ENCODE assay signal across 1 cellular context in genomic region chr1:41312991-41313645, GRCh38.
TF ChIP-seq lines count a peak whose summit lies in the region.

No MANE protein-coding gene starts in this region.

TF ChIP-seq in K562, 482 proteins besides CTCF, POLR2A, EP300 and RAD21 (continued from another document):
- TF ChIP-seq, protein P1, sequence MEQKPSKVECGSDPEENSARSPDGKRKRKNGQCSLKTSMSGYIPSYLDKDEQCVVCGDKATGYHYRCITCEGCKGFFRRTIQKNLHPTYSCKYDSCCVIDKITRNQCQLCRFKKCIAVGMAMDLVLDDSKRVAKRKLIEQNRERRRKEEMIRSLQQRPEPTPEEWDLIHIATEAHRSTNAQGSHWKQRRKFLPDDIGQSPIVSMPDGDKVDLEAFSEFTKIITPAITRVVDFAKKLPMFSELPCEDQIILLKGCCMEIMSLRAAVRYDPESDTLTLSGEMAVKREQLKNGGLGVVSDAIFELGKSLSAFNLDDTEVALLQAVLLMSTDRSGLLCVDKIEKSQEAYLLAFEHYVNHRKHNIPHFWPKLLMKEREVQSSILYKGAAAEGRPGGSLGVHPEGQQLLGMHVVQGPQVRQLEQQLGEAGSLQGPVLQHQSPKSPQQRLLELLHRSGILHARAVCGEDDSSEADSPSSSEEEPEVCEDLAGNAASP (IDR thresholded peaks at IDR 0.05) = no peak
- TF ChIP-seq RB1 (IDR thresholded peaks at IDR 0.05; ENCODE audit: low read depth) (no peak), FOXO4 (CRISPR knock-in tag; IDR thresholded peaks at IDR 0.05) (no peak), ZFP30 (CRISPR knock-in tag; IDR thresholded peaks at IDR 0.05; ENCODE audit: borderline replicate concordance) (no peak), HNRNPH1 (optimal IDR thresholded peaks at IDR 0.05; ENCODE audit: low read depth, low read length) (no peak), SETDB1 (IDR thresholded peaks at IDR 0.05; ENCODE audit: low read length) (no peak), JUNB (CRISPR knock-in tag; conservative IDR thresholded peaks at IDR 0.05) (no peak), EGR1 (conservative IDR thresholded peaks at IDR 0.05) (no peak), ETV6 (IDR thresholded peaks at IDR 0.05; ENCODE audit: borderline replicate concordance in 1 of 2, low read depth in 2 of 2, low read length in 1 of 2) (no peak), ETV6 (CRISPR knock-in tag; IDR thresholded peaks at IDR 0.05; ENCODE audit: borderline replicate concordance) (no peak)
- TF ChIP-seq, protein P2, sequence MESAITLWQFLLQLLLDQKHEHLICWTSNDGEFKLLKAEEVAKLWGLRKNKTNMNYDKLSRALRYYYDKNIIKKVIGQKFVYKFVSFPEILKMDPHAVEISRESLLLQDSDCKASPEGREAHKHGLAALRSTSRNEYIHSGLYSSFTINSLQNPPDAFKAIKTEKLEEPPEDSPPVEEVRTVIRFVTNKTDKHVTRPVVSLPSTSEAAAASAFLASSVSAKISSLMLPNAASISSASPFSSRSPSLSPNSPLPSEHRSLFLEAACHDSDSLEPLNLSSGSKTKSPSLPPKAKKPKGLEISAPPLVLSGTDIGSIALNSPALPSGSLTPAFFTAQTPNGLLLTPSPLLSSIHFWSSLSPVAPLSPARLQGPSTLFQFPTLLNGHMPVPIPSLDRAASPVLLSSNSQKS (CRISPR knock-in tag; IDR thresholded peaks at IDR 0.05) = no peak
TF ChIP-seq in K562: peak in this region for 0.
